In genomic region chr20:45011108-45011526, GRCh38 we compare ENCODE assay signal across 8 cellular contexts. TPM values are rescaled to one million over a fixed set of nuclear protein-coding genes. Genes with fewer than 3 reads are reported as not detected.
DNase-seq lines count a peak whose midpoint lies in the region; ATAC-seq and TF ChIP-seq lines count a peak whose summit lies in the region.

No MANE protein-coding gene starts in this region.

- peaks cover 9% of the 10 kb centered on the region for H3K4me1 ChIP-seq in body of pancreas
- H3K4me1 ChIP-seq in iPS DF 6.9 (ENCODE audit: control insufficient read depth, insufficient read depth, low read length) = no peaks in the 10 kb centered on the region

- peak; percentile 65 for ATAC-seq in SK-N-SH treated with all-trans-retinoic acid at 6 μM for 48 hours
- peak; percentile 55 for ATAC-seq in body of pancreas
- no peak for ATAC-seq in HG02610 (IDR thresholded peaks at IDR 0.05; ENCODE audit: unreplicated experiment)
- ATAC-seq in HG03378 (IDR thresholded peaks at IDR 0.05; ENCODE audit: unreplicated experiment) = no peak

- H3K27me3 ChIP-seq in MG63 (no peaks in the 10 kb centered on the region), body of pancreas (no peaks in the 10 kb centered on the region), iPS DF 6.9 (ENCODE audit: control insufficient read depth, insufficient read depth, low read length) (no peaks in the 10 kb centered on the region)

- in situ Hi-C loops in G401 (cut with HindIII; ENCODE audit: low sequenced_read_pairs) = no loop called here

- intact Hi-C loops in body of pancreas (cut with DNase I) = no loop called here

- 7 to 11% methylated on average over 2 of the region's 2 CpGs for WGBS in body of pancreas, 2 donors
- WGBS in iPS DF 6.9 (ENCODE audit: insufficient coverage, insufficient read length) = no CpG with 5 or more reads among the region's 2 CpGs

- H3K27ac ChIP-seq in body of pancreas (no peak overlapping the region), iPS DF 6.9 (ENCODE audit: low read length) (no peak overlapping the region)

- H3K36me3 ChIP-seq in MG63 (peaks cover 48% of the 10 kb centered on the region), body of pancreas (replicated peaks in 1 of 2; ENCODE audit: insufficient read depth in 1 of 2, low read depth in 2 of 2) (peaks cover 0 to 4% of the 10 kb centered on the region in 2 donors), iPS DF 6.9 (ENCODE audit: control insufficient read depth, insufficient read depth, low read length) (no peaks in the 10 kb centered on the region)

- peak; percentile 35 to 64 (median 61) for TF ChIP-seq CTCF in body of pancreas (IDR thresholded peaks at IDR 0.05)

- no peak overlapping the region for H3K4me3 ChIP-seq in MG63
- no peak overlapping the region for H3K4me3 ChIP-seq in body of pancreas
- no peak overlapping the region for H3K4me3 ChIP-seq in iPS DF 6.9 (ENCODE audit: low read length)

- peak; percentile 78 for DNase-seq in G401 (ENCODE audit: low spot score)
- DNase-seq in MG63 = peak; percentile 33
- DNase-seq in body of pancreas = peak; percentile 46 to 69 (median 52)
- DNase-seq in iPS DF 6.9 (ENCODE audit: low read depth, low spot score) = peak; percentile 20
- DNase-seq in stimulated activated CD4-positive, alpha-beta T cell treated with anti-CD3 and anti-CD28 coated beads, Interleukin-12 subunit alpha, Interleukin-12 subunit beta, amount 100 ng/mL, for 48 hours (ENCODE audit: low read depth in 2 of 3, low spot score in 1 of 3) = peak in 2 of 3 donors; percentile 7 to 40

- H3K9me3 ChIP-seq in MG63 (no peaks in the 10 kb centered on the region), body of pancreas (no peaks in the 10 kb centered on the region), iPS DF 6.9 (ENCODE audit: control insufficient read depth, insufficient read depth, low read length) (no peaks in the 10 kb centered on the region)

- TF ChIP-seq POLR2A in body of pancreas (IDR thresholded peaks at IDR 0.05) = no peak

TF ChIP-seq in SK-N-SH treated with all-trans-retinoic acid at 6 μM for 48 hours, 23 proteins besides CTCF, POLR2A, EP300 and RAD21:
- TF ChIP-seq ZFP3 (CRISPR knock-in tag; IDR thresholded peaks at IDR 0.05) (0 out of 2 replicates have a peak, but pooled peaks have one; percentile 38), ISL1 (CRISPR knock-in tag; IDR thresholded peaks at IDR 0.05) (peak; percentile 63)
- TF ChIP-seq, protein P1, sequence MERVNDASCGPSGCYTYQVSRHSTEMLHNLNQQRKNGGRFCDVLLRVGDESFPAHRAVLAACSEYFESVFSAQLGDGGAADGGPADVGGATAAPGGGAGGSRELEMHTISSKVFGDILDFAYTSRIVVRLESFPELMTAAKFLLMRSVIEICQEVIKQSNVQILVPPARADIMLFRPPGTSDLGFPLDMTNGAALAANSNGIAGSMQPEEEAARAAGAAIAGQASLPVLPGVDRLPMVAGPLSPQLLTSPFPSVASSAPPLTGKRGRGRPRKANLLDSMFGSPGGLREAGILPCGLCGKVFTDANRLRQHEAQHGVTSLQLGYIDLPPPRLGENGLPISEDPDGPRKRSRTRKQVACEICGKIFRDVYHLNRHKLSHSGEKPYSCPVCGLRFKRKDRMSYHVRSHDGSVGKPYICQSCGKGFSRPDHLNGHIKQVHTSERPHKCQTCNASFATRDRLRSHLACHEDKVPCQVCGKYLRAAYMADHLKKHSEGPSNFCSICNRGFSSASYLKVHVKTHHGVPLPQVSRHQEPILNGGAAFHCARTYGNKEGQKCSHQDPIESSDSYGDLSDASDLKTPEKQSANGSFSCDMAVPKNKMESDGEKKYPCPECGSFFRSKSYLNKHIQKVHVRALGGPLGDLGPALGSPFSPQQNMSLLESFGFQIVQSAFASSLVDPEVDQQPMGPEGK (CRISPR knock-in tag; IDR thresholded peaks at IDR 0.05; ENCODE audit: borderline replicate concordance) = no peak
- TF ChIP-seq, protein P2, sequence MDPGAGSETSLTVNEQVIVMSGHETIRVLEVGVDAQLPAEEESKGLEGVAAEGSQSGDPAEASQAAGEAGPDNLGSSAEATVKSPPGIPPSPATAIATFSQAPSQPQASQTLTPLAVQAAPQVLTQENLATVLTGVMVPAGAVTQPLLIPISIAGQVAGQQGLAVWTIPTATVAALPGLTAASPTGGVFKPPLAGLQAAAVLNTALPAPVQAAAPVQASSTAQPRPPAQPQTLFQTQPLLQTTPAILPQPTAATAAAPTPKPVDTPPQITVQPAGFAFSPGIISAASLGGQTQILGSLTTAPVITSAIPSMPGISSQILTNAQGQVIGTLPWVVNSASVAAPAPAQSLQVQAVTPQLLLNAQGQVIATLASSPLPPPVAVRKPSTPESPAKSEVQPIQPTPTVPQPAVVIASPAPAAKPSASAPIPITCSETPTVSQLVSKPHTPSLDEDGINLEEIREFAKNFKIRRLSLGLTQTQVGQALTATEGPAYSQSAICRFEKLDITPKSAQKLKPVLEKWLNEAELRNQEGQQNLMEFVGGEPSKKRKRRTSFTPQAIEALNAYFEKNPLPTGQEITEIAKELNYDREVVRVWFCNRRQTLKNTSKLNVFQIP (CRISPR knock-in tag; IDR thresholded peaks at IDR 0.05; ENCODE audit: borderline replicate concordance, low read depth) = peak; percentile 48; the same call in 1 of the 2 replicates

RNA-seq across cellular contexts. Expression of gene STK4, which starts 44.8 kb away (rescaled TPM):
- total RNA-seq in G401 (2014; rRNA removed; shearing (Covaris generic)) = 9.3 and 11.1 TPM in 2 replicates
- total RNA-seq in MG63 (2014; rRNA removed; shearing (Covaris generic); ENCODE audit: low replicate concordance) = 9.8 and 15.7 TPM in 2 replicates
- 10 to 100 TPM; 17.8 to 23.6 TPM for total RNA-seq in body of pancreas

RNA-seq across cellular contexts. Expression of gene TOMM34, which starts 50.9 kb away (rescaled TPM):
- total RNA-seq in G401 (2014; rRNA removed; shearing (Covaris generic)) = 22.7 and 42.0 TPM in 2 replicates
- 63.9 and 75.9 TPM in 2 replicates for total RNA-seq in MG63 (2014; rRNA removed; shearing (Covaris generic); ENCODE audit: low replicate concordance)
- total RNA-seq in body of pancreas = 10 to 100 TPM in 1 of 2 donors, 1 to 10 TPM in 1; 2.6 to 13.0 TPM

Comparison
In these comparisons a context has a peak if more than half of its experiments do, and no peak if none do; other contexts are left out.
1. DNase-seq: peak in every context shown above with its lines; median percentile 78 in G401; 52 in body of pancreas; 33 in MG63; 24 in stimulated activated CD4-positive, alpha-beta T cell treated with anti-CD3 and anti-CD28 coated beads, Interleukin-12 subunit alpha, Interleukin-12 subunit beta, amount 100 ng/mL, for 48 hours; 20 in iPS DF 6.9.
2. ATAC-seq: peak in SK-N-SH treated with all-trans-retinoic acid at 6 μM for 48 hours (single experiment) and body of pancreas (single experiment); none in HG02610 (single experiment) and HG03378 (single experiment).